ENCODE assay signal across 8 cellular contexts in the genomic region with DNA sequence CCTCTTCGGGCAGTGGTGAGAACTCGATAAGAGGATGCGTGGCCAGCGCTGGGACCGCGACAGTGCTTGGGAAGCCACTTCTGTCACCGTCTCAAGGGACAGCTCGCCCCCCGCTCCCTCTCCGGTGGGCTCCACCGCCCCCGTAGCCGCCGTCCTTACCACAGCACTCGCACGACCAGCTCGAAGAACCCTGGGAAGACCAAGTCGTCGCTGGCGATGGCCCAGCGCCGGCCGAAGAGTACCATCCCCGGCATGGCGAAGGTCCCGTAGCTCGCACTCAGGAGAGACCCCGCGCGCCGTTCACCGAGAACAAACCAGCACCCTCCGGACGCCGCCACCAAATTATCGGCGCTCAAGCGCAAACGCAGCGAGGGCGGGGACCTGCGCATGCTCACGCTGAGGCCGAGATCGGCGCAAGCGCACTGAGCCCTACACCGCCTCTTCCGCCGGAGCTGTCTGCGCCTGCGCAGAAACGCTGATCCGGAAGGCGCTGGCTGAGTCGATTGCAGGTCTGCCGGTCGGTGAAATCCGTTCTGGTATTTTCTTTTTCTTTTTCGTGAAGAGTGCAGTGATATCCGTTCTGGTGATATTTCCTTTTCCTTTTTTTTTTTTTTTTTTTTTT. TPM values are rescaled to one million over a fixed set of nuclear protein-coding genes. Genes with fewer than 3 reads are reported as not detected.
DNase-seq lines count a peak whose midpoint lies in the region; ATAC-seq, FAIRE-seq and TF ChIP-seq lines count a peak whose summit lies in the region.

A gene with protein sequence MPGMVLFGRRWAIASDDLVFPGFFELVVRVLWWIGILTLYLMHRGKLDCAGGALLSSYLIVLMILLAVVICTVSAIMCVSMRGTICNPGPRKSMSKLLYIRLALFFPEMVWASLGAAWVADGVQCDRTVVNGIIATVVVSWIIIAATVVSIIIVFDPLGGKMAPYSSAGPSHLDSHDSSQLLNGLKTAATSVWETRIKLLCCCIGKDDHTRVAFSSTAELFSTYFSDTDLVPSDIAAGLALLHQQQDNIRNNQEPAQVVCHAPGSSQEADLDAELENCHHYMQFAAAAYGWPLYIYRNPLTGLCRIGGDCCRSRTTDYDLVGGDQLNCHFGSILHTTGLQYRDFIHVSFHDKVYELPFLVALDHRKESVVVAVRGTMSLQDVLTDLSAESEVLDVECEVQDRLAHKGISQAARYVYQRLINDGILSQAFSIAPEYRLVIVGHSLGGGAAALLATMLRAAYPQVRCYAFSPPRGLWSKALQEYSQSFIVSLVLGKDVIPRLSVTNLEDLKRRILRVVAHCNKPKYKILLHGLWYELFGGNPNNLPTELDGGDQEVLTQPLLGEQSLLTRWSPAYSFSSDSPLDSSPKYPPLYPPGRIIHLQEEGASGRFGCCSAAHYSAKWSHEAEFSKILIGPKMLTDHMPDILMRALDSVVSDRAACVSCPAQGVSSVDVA (minus strand): TSS at position 366 of the 622 bp plus-strand sequence. CDS start 112 bp downstream, at position 254.

- ATAC-seq in GM19023 (IDR thresholded peaks at IDR 0.05; ENCODE audit: unreplicated experiment) (peak; percentile 81), HG03196 (IDR thresholded peaks at IDR 0.05; ENCODE audit: unreplicated experiment) (peak; percentile 71), WTC11 (peak; percentile 84)

- FAIRE-seq in bronchial epithelial cell (lab: Jason Lieb, UNC) (no peak), small intestine (lab: Jason Lieb, UNC) (no peak)

- peak; percentile 100 for DNase-seq in AG08395 (ENCODE audit: low spot score)
- peak; percentile 90 for DNase-seq in NCI-H226
- peak; percentile 96 for DNase-seq in WTC11 (ENCODE audit: low spot score)
- peak; percentile 87 for DNase-seq in bronchial epithelial cell (ENCODE audit: low read depth)
- peak; percentile 97 for DNase-seq in iPS-NIHi11 (ENCODE audit: low spot score)
- peak; percentile 95 for DNase-seq in small intestine

- peak within 1 kb of the TSS; percentile 88 for H3K4me3 ChIP-seq in bronchial epithelial cell (ENCODE audit: low read depth, low read length)
- peak within 1 kb of the TSS; percentile 61 to 84 for H3K4me3 ChIP-seq in small intestine (ENCODE audit: low read depth in 1 of 2, low read length in 2 of 2)

- peaks cover 6% of the 10 kb centered on the region for H3K4me1 Mint-ChIP-seq in WTC11

- H3K27me3 ChIP-seq in bronchial epithelial cell (ENCODE audit: control insufficient read depth, insufficient read depth, low read length) (no peaks in the 10 kb centered on the region), small intestine (ENCODE audit: control insufficient read depth in 2 of 2, insufficient read depth in 2 of 2, low read length in 2 of 2) (no peaks in the 10 kb centered on the region)

- peaks cover 29% of the 10 kb centered on the region for H3K36me3 Mint-ChIP-seq in WTC11

- TF ChIP-seq CTCF in WTC11 (IDR thresholded peaks at IDR 0.05): no peak
- TF ChIP-seq CTCF in bronchial epithelial cell (IDR thresholded peaks at IDR 0.05; ENCODE audit: insufficient read depth, low read length, severe bottlenecking): no peak

- H3K4me1 ChIP-seq in small intestine (ENCODE audit: control insufficient read depth in 2 of 2, insufficient read depth in 1 of 2, low read depth in 1 of 2, low read length in 1 of 2): no peaks in the 10 kb centered on the region

- peak within 1 kb of the TSS; percentile 97 for H3K4me3 Mint-ChIP-seq in WTC11

- H3K9me3 Mint-ChIP-seq in WTC11: no peaks in the 10 kb centered on the region

- H3K27ac ChIP-seq in small intestine (ENCODE audit: low read depth in 1 of 2, low read length in 1 of 2): peak within 1 kb of the TSS; percentile 91 to 94

- H3K36me3 ChIP-seq in bronchial epithelial cell (ENCODE audit: control insufficient read depth, insufficient read depth, low read length) (peaks cover 12% of the 10 kb centered on the region), small intestine (ENCODE audit: control insufficient read depth in 2 of 2, insufficient read depth in 2 of 2, low read length in 2 of 2) (peaks cover 5 to 6% of the 10 kb centered on the region in 2 donors)

- H3K27ac Mint-ChIP-seq in WTC11: peak within 1 kb of the TSS; percentile 94

- POLR2A ChIA-PET in WTC11 (lab: Charles Lee): interaction anchor here (0.6 to 1.0 kb wide), 6 partner anchors 12 to 901 kb away, joined by 3 to 6 read pairs (median 3); no protein-coding TSS in a partner anchor

- CTCF ChIA-PET in WTC11 (lab: Charles Lee): interaction anchor here (0.7 to 1.3 kb wide), 5 partner anchors 9 to 288 kb away, joined by 3 to 5 read pairs (median 3); no protein-coding TSS in a partner anchor

- no peaks in the 10 kb centered on the region; the same call in 1 of the 2 replicates for H3K27me3 Mint-ChIP-seq in WTC11 (ENCODE audit: low read depth)

- 0 to 1% (median 0%) methylated on average over 59 to 61 of the region's 61 CpGs for WGBS in small intestine, 3 donors

- H3K9me3 ChIP-seq in small intestine (ENCODE audit: control insufficient read depth, low read depth): no peaks in the 10 kb centered on the region

TF ChIP-seq in WTC11, 78 proteins besides CTCF, POLR2A, EP300 and RAD21 (continues in another document):
- TF ChIP-seq, protein P1, sequence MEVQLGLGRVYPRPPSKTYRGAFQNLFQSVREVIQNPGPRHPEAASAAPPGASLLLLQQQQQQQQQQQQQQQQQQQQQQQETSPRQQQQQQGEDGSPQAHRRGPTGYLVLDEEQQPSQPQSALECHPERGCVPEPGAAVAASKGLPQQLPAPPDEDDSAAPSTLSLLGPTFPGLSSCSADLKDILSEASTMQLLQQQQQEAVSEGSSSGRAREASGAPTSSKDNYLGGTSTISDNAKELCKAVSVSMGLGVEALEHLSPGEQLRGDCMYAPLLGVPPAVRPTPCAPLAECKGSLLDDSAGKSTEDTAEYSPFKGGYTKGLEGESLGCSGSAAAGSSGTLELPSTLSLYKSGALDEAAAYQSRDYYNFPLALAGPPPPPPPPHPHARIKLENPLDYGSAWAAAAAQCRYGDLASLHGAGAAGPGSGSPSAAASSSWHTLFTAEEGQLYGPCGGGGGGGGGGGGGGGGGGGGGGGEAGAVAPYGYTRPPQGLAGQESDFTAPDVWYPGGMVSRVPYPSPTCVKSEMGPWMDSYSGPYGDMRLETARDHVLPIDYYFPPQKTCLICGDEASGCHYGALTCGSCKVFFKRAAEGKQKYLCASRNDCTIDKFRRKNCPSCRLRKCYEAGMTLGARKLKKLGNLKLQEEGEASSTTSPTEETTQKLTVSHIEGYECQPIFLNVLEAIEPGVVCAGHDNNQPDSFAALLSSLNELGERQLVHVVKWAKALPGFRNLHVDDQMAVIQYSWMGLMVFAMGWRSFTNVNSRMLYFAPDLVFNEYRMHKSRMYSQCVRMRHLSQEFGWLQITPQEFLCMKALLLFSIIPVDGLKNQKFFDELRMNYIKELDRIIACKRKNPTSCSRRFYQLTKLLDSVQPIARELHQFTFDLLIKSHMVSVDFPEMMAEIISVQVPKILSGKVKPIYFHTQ (CRISPR knock-in tag; IDR thresholded peaks at IDR 0.05): no peak
- TF ChIP-seq KAT7 (CRISPR knock-in tag; IDR thresholded peaks at IDR 0.05; ENCODE audit: borderline replicate concordance): peak; percentile 35; the same call in 1 of the 2 replicates
- TF ChIP-seq, protein P2, sequence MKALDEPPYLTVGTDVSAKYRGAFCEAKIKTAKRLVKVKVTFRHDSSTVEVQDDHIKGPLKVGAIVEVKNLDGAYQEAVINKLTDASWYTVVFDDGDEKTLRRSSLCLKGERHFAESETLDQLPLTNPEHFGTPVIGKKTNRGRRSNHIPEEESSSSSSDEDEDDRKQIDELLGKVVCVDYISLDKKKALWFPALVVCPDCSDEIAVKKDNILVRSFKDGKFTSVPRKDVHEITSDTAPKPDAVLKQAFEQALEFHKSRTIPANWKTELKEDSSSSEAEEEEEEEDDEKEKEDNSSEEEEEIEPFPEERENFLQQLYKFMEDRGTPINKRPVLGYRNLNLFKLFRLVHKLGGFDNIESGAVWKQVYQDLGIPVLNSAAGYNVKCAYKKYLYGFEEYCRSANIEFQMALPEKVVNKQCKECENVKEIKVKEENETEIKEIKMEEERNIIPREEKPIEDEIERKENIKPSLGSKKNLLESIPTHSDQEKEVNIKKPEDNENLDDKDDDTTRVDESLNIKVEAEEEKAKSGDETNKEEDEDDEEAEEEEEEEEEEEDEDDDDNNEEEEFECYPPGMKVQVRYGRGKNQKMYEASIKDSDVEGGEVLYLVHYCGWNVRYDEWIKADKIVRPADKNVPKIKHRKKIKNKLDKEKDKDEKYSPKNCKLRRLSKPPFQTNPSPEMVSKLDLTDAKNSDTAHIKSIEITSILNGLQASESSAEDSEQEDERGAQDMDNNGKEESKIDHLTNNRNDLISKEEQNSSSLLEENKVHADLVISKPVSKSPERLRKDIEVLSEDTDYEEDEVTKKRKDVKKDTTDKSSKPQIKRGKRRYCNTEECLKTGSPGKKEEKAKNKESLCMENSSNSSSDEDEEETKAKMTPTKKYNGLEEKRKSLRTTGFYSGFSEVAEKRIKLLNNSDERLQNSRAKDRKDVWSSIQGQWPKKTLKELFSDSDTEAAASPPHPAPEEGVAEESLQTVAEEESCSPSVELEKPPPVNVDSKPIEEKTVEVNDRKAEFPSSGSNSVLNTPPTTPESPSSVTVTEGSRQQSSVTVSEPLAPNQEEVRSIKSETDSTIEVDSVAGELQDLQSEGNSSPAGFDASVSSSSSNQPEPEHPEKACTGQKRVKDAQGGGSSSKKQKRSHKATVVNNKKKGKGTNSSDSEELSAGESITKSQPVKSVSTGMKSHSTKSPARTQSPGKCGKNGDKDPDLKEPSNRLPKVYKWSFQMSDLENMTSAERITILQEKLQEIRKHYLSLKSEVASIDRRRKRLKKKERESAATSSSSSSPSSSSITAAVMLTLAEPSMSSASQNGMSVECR (CRISPR knock-in tag; IDR thresholded peaks at IDR 0.05; ENCODE audit: borderline replicate concordance): peak; percentile 85; the same call in 1 of the 2 replicates
- no peak for TF ChIP-seq NFE2L1 (CRISPR knock-in tag; IDR thresholded peaks at IDR 0.05)
- peak; percentile 61; the same call in 1 of the 2 replicates for TF ChIP-seq ESRRA (CRISPR knock-in tag; IDR thresholded peaks at IDR 0.05; ENCODE audit: borderline replicate concordance)
- no peak for TF ChIP-seq OVOL2 (CRISPR knock-in tag; IDR thresholded peaks at IDR 0.05; ENCODE audit: borderline replicate concordance)
- TF ChIP-seq RELA (CRISPR knock-in tag; IDR thresholded peaks at IDR 0.05; ENCODE audit: borderline replicate concordance): no peak

RNA-seq across cellular contexts. Expression of the gene that starts here (rescaled TPM):
- 32.7 to 38.7 TPM (median 33.6 TPM) in 3 replicates for total RNA-seq in WTC11 (2021)
- total RNA-seq in bronchial epithelial cell: 22.5 and 27.1 TPM in 2 replicates
- 10 to 100 TPM in 2 of 3 donors, 1 to 10 TPM in 1; 8.8 to 22.4 (median 21.9) TPM for polyA plus RNA-seq in small intestine

Comparison
In these comparisons a context has a peak if more than half of its experiments do, and no peak if none do; other contexts are left out.
1. Peak in every context shown above with its lines: DNase-seq, ATAC-seq, H3K4me3 ChIP-seq and H3K27ac ChIP-seq.